In genomic region chr18:50388988-50389387, GRCh38 we compare ENCODE assay signal across 27 cellular contexts.
"Had no signal": no experiment of that assay in that cellular context is flagged by ENCODE, and none has a peak within 500 bp of the region (broad histone marks: within the 10 kb centered on the region; RNA-seq: fewer than 3 reads in every experiment).

No MANE protein-coding gene starts in this region.

- H3K27me3 Mint-ChIP-seq: activated CD4-positive, alpha-beta memory T cell treated with anti-CD3 and anti-CD28 coated beads for 36 hours; activated naive CD8-positive, alpha-beta T cell had no signal

- H3K27ac Mint-ChIP-seq: activated CD4-positive, alpha-beta memory T cell treated with anti-CD3 and anti-CD28 coated beads for 36 hours; activated naive CD8-positive, alpha-beta T cell; WTC11 had no signal

- H3K4me1 ChIP-seq: Peyer's patch, SJSA1 had no signal

- DNase-seq: activated CD4-positive, alpha-beta memory T cell treated with anti-CD3 and anti-CD28 coated beads for 36 hours; activated CD4-positive, alpha-beta T cell treated with anti-CD3 and anti-CD28 coated beads for 48 hours; activated CD4-positive, CD25-positive, alpha-beta regulatory T cell treated with anti-CD3 and anti-CD28 coated beads, Interleukin-2, amount 50 U/mL, for 72 hours; activated CD8-positive, alpha-beta memory T cell treated with anti-CD3 and anti-CD28 coated beads for 24 hours; activated effector memory CD4-positive, alpha-beta T cell treated with anti-CD3 and anti-CD28 coated beads, Interleukin-2, amount 50 U/mL, for 16 hours; activated naive CD4-positive, alpha-beta T cell treated with Interleukin-2 at 50 U/mL for 16 hours; activated T-cell treated with anti-CD3 and anti-CD28 coated beads, Interleukin-2, amount 50 U/mL, for 4 hours; brain microvascular endothelial cell; cerebellar nuclear complex; MG63; MV-4-11; NCI-H1092 treated with DMSO at 0.1 percent for 48 hours; NCI-H1417 treated with DMSO at 0.1 percent for 48 hours; NCI-H187; NCI-H2081; NCI-H345; NCI-H510A treated with DMSO at 0.1 percent for 48 hours; NCI-H774; Peyer's patch; SHP77; SW 1271; T-helper 9 cell had no signal

- H3K27ac ChIP-seq: brain microvascular endothelial cell, Peyer's patch, RWPE1, SJSA1 had no signal

- H3K4me3 ChIP-seq: MG63, Peyer's patch, SJSA1 had no signal

- ATAC-seq: activated T-cell treated with anti-CD3 and anti-CD28 coated beads, Interleukin-2, amount 50 U/mL, for 4 hours; SK-N-SH treated with all-trans-retinoic acid at 6 μM for 48 hours; WTC11 had no signal

- H3K27me3 ChIP-seq: brain microvascular endothelial cell, MG63, Peyer's patch, SJSA1 had no signal

- H3K9me3 ChIP-seq: MG63, Peyer's patch, SJSA1 had no signal

- H3K9me3 Mint-ChIP-seq: activated CD4-positive, alpha-beta memory T cell treated with anti-CD3 and anti-CD28 coated beads for 36 hours; activated T-cell treated with anti-CD3 and anti-CD28 coated beads, Interleukin-2, amount 50 U/mL, for 4 hours; WTC11 had no signal

- H3K36me3 ChIP-seq: brain microvascular endothelial cell, Peyer's patch had no signal

- H3K4me3 Mint-ChIP-seq: activated CD4-positive, alpha-beta memory T cell treated with anti-CD3 and anti-CD28 coated beads for 36 hours; activated naive CD8-positive, alpha-beta T cell; activated T-cell treated with anti-CD3 and anti-CD28 coated beads, Interleukin-2, amount 50 U/mL, for 4 hours; WTC11 had no signal
